21 cellular contexts compared by ENCODE assay signal in genomic region chr3:193852901-193853300, GRCh38.
A peak's percentile ranks its signal among the peaks of the same experiment; 100 is the strongest.
DNase-seq lines count a peak whose midpoint lies in the region; TF ChIP-seq lines count a peak whose summit lies in the region.
"Had no signal": no experiment of that assay in that cellular context is flagged by ENCODE, and none has a peak within 500 bp of the region (broad histone marks: within the 10 kb centered on the region; RNA-seq: fewer than 3 reads in every experiment).

No MANE protein-coding gene starts in this region.

- CTCF ChIA-PET in A673 (lab: Charles Lee), result no interaction called here
- CTCF ChIA-PET in PC-9 (lab: Charles Lee), result interaction anchor here (1.1 to 1.2 kb wide), 2 partner anchors 9 to 19 kb away, joined by 3 to 11 read pairs; no protein-coding TSS in a partner anchor

- H4K20me1 ChIP-seq in PC-9 (ENCODE audit: insufficient read depth), result no peaks in the 10 kb centered on the region

- H3K4me1 ChIP-seq in A673 (ENCODE audit: insufficient read depth, low read length, poor library complexity, severe bottlenecking) (peaks cover 22% of the 10 kb centered on the region), PC-9 (replicated peaks; ENCODE audit: insufficient read depth) (peaks cover 76% of the 10 kb centered on the region)
- H3K4me1 ChIP-seq: HAP-1 had no signal

- no peak for DNase-seq in A673 (ENCODE audit: low spot score)
- no peak for DNase-seq in PC-9
- DNase-seq in endothelial cell (ENCODE audit: low spot score), result no peak
- no peak for DNase-seq in osteocyte (ENCODE audit: extremely low spot score, unreplicated experiment)
- no peak for DNase-seq in GM10266 (ENCODE audit: extremely low spot score)
- no peak for DNase-seq in SHP77 treated with DMSO at 0.1 percent for 48 hours (lab: John Stamatoyannopoulos, UW)
- DNase-seq in NCI-H2107 treated with DMSO at 0.1 percent for 48 hours (lab: John Stamatoyannopoulos, UW; ENCODE audit: unreplicated experiment), result no peak
- DNase-seq: activated CD4-positive, alpha-beta T cell treated with anti-CD3 and anti-CD28 coated beads for 4 hours; activated naive CD8-positive, alpha-beta T cell treated with anti-CD3 and anti-CD28 coated beads, Interleukin-2, amount 50 U/mL, for 24 hours; dorsolateral prefrontal cortex; MM.1S; NCI-H82; occipital lobe; stimulated activated naive CD4-positive, alpha-beta T cell had no signal

- TF ChIP-seq CTCF in A673 (conservative IDR thresholded peaks at IDR 0.05; ENCODE audit: low read depth, low read length), result no peak
- TF ChIP-seq CTCF in PC-9 (conservative IDR thresholded peaks at IDR 0.05), result no peak
- no peak for TF ChIP-seq CTCF in endothelial cell (IDR thresholded peaks at IDR 0.05; ENCODE audit: unreplicated experiment)
- no peak for TF ChIP-seq CTCF in nephron (IDR thresholded peaks at IDR 0.05; ENCODE audit: unreplicated experiment in 3 of 3)
- TF ChIP-seq CTCF in osteocyte (IDR thresholded peaks at IDR 0.05), result no peak
- TF ChIP-seq CTCF in GM10266 (IDR thresholded peaks at IDR 0.05; ENCODE audit: control insufficient read depth, insufficient read depth, low read depth, missing control alignments), result no peak

- peak overlapping the region; percentile 67 for H3K27ac ChIP-seq in A673 (ENCODE audit: low read depth, low read length, poor library complexity, severe bottlenecking)
- peak overlapping the region; percentile 98 for H3K27ac ChIP-seq in PC-9
- H3K27ac ChIP-seq: cardiac muscle cell had no signal

- H3K4me3 ChIP-seq in A673 (ENCODE audit: low read depth, low read length, poor library complexity, severe bottlenecking), result no peak overlapping the region
- H3K4me3 ChIP-seq in PC-9, result no peak overlapping the region; the same call in 1 of the 2 replicates
- H3K4me3 ChIP-seq: cardiac muscle cell, HAP-1, heart left ventricle, tibial nerve had no signal

- H3K4me2 ChIP-seq in PC-9, result peak overlapping the region; percentile 84

- H3K4me3 Mint-ChIP-seq in endothelial cell (ENCODE audit: unreplicated experiment) (no peak overlapping the region), nephron (no peak overlapping the region), osteocyte (ENCODE audit: unreplicated experiment) (no peak overlapping the region)
- H3K4me3 Mint-ChIP-seq: activated naive CD8-positive, alpha-beta T cell treated with anti-CD3 and anti-CD28 coated beads, Interleukin-2, amount 50 U/mL, for 24 hours; CD14-positive monocyte had no signal

- no peaks in the 10 kb centered on the region for H3K36me3 Mint-ChIP-seq in endothelial cell (ENCODE audit: low read depth, unreplicated experiment)
- no peaks in the 10 kb centered on the region for H3K36me3 Mint-ChIP-seq in nephron (ENCODE audit: low read depth)
- no peaks in the 10 kb centered on the region for H3K36me3 Mint-ChIP-seq in osteocyte (ENCODE audit: unreplicated experiment)
- H3K36me3 Mint-ChIP-seq: CD14-positive monocyte had no signal

- BruUV-seq in A673 (replicated peaks; lab: Mats Ljungman, UMichigan) (no TSS peak), PC-9 (replicated peaks; lab: Mats Ljungman, UMichigan) (no TSS peak)

- H2AFZ ChIP-seq in PC-9, result no peak overlapping the region

- intact Hi-C loops in A673 (cut with micrococcal nuclease; ENCODE audit: unreplicated experiment), result no loop called here
- intact Hi-C loops in PC-9 (cut with micrococcal nuclease; ENCODE audit: unreplicated experiment), result loop anchor here (1.0 to 2.0 kb wide), 13 partner anchors 19 to 469 kb away; no protein-coding TSS in a partner anchor

- no peaks in the 10 kb centered on the region for H3K9me2 ChIP-seq in PC-9 (ENCODE audit: insufficient read depth)

- POLR2A ChIA-PET in A673 (lab: Charles Lee; ENCODE audit: low non-redundant PET) (no interaction called here), PC-9 (lab: Charles Lee; ENCODE audit: unreplicated experiment) (interaction anchor here (0.6 to 1.3 kb wide), 6 partner anchors 18 to 283 kb away, joined by 3 to 21 read pairs (median 4); partner anchors contain the start of gene HES1)

- no peaks in the 10 kb centered on the region for H3K9me3 ChIP-seq in A673 (ENCODE audit: low read depth, low read length, poor library complexity, severe bottlenecking)
- H3K9me3 ChIP-seq in PC-9 (ENCODE audit: insufficient read depth, low read depth), result 0 out of 2 replicates have a peak, but pooled peaks cover 13% of the 10 kb centered on the region
- H3K9me3 ChIP-seq: HAP-1, heart left ventricle, tibial nerve had no signal

- H3K27ac Mint-ChIP-seq in endothelial cell (ENCODE audit: unreplicated experiment) (peak overlapping the region; percentile 73), nephron (peak overlapping the region; percentile 29 to 95 (median 29)), osteocyte (ENCODE audit: unreplicated experiment) (no peak overlapping the region)
- H3K27ac Mint-ChIP-seq: activated naive CD8-positive, alpha-beta T cell treated with anti-CD3 and anti-CD28 coated beads, Interleukin-2, amount 50 U/mL, for 24 hours; activated T-helper 2 cell treated with anti-CD3 and anti-CD28 coated beads, Interferon-gamma antibody, Interleukin-2, Interleukin-4, amounts not matched to agents 10 μg/mL and 5 μg/mL and 100 μg/mL, durations not matched to agents 14 hours and 24 hours and 36 hours had no signal

- peaks cover 36% of the 10 kb centered on the region for H3K4me1 Mint-ChIP-seq in endothelial cell (ENCODE audit: unreplicated experiment)
- peaks cover 26% of the 10 kb centered on the region for H3K4me1 Mint-ChIP-seq in nephron
- peaks cover 20% of the 10 kb centered on the region for H3K4me1 Mint-ChIP-seq in osteocyte (ENCODE audit: unreplicated experiment)
- H3K4me1 Mint-ChIP-seq: activated naive CD8-positive, alpha-beta T cell treated with anti-CD3 and anti-CD28 coated beads, Interleukin-2, amount 50 U/mL, for 24 hours had no signal

- no peaks in the 10 kb centered on the region for H3K36me3 ChIP-seq in A673 (ENCODE audit: insufficient read depth, low read length, poor library complexity, severe bottlenecking)
- no peaks in the 10 kb centered on the region for H3K36me3 ChIP-seq in PC-9 (ENCODE audit: low read depth)
- H3K36me3 ChIP-seq: cardiac muscle cell, HAP-1, heart left ventricle, tibial nerve had no signal

- H3K27me3 Mint-ChIP-seq in endothelial cell (ENCODE audit: unreplicated experiment), result peaks cover 4% of the 10 kb centered on the region
- peaks cover 8% of the 10 kb centered on the region for H3K27me3 Mint-ChIP-seq in nephron (ENCODE audit: low read depth)
- peaks cover 24% of the 10 kb centered on the region for H3K27me3 Mint-ChIP-seq in osteocyte (ENCODE audit: unreplicated experiment)
- H3K27me3 Mint-ChIP-seq: activated naive CD8-positive, alpha-beta T cell treated with anti-CD3 and anti-CD28 coated beads, Interleukin-2, amount 50 U/mL, for 24 hours had no signal

- H3K79me2 ChIP-seq in PC-9 (ENCODE audit: low read depth), result no peaks in the 10 kb centered on the region

- H3K9me3 Mint-ChIP-seq in endothelial cell (ENCODE audit: unreplicated experiment) (no peaks in the 10 kb centered on the region), nephron (no peaks in the 10 kb centered on the region), osteocyte (ENCODE audit: unreplicated experiment) (no peaks in the 10 kb centered on the region)
- H3K9me3 Mint-ChIP-seq: activated naive CD8-positive, alpha-beta T cell treated with anti-CD3 and anti-CD28 coated beads, Interleukin-2, amount 50 U/mL, for 24 hours; activated T-helper 2 cell treated with anti-CD3 and anti-CD28 coated beads, Interferon-gamma antibody, Interleukin-2, Interleukin-4, amounts not matched to agents 10 μg/mL and 5 μg/mL and 100 μg/mL, durations not matched to agents 14 hours and 24 hours and 36 hours had no signal

- H3F3A ChIP-seq in PC-9 (ENCODE audit: insufficient read depth, low read depth), result peaks cover 68% of the 10 kb centered on the region

- H3K27me3 ChIP-seq in A673 (replicated peaks; ENCODE audit: insufficient read depth, low read depth, low read length, poor library complexity), result no peaks in the 10 kb centered on the region
- H3K27me3 ChIP-seq in PC-9 (ENCODE audit: insufficient read depth, low read depth), result no peaks in the 10 kb centered on the region
- H3K27me3 ChIP-seq: cardiac muscle cell, dorsolateral prefrontal cortex, heart left ventricle, tibial nerve had no signal
